ENCODE assay signal across 32 cellular contexts in genomic region chr17:7501729-7502128, GRCh38. TPM values are rescaled to one million over a fixed set of nuclear protein-coding genes. Genes with fewer than 3 reads are reported as not detected.
"Had no signal": no experiment of that assay in that cellular context is flagged by ENCODE, and none has a peak within 500 bp of the region (broad histone marks: within the 10 kb centered on the region; RNA-seq: fewer than 3 reads in every experiment).

No MANE protein-coding gene starts in this region.

- H3K4me2 ChIP-seq: hepatocyte had no signal

- H3K79me2 ChIP-seq: parathyroid adenoma had no signal

- H3K4me1 Mint-ChIP-seq: memory B cell; natural killer cell; stimulated activated memory B cell treated with anti-CD40 and anti-IgM and Interleukin-4, amounts not matched to agents 10 μg/mL and 1 μg/mL and 100 μg/mL, for 72 hours had no signal

- H2AFZ ChIP-seq: hepatocyte, parathyroid adenoma had no signal

- FAIRE-seq: kidney, urothelium cell line had no signal

- H3K27ac Mint-ChIP-seq: stimulated activated naive CD8-positive, alpha-beta T cell treated with anti-CD3 and anti-CD28 coated beads, Interleukin-15, Interleukin-2, amounts not matched to agents 100 ng/mL and 50 ng/mL, for 24 hours had no signal

- H3K27me3 ChIP-seq: gastroesophageal sphincter, heart left ventricle, hepatocyte, neutrophil, spleen, tibial nerve, upper lobe of left lung had no signal

- H3K4me3 ChIP-seq: gastroesophageal sphincter, heart left ventricle, hepatocyte, lung, psoas muscle, skin epidermis, spleen, thoracic aorta, tibial nerve, upper lobe of left lung had no signal

- DNase-seq: cortex of kidney; effector memory CD8-positive, alpha-beta T cell; foreskin fibroblast; heart left ventricle; kidney; natural killer cell; psoas muscle; right cardiac atrium; spleen; stimulated activated CD4-positive, alpha-beta T cell treated with anti-CD3 and anti-CD28 coated beads, Interleukin-4, amount 100 ng/mL, for 4 hours had no signal

- H3K4me3 Mint-ChIP-seq: effector memory CD8-positive, alpha-beta T cell; memory B cell; natural killer cell; stimulated activated memory B cell treated with anti-CD40 and anti-IgM and Interleukin-4, amounts not matched to agents 10 μg/mL and 1 μg/mL and 100 μg/mL, for 72 hours; stimulated activated naive CD8-positive, alpha-beta T cell treated with anti-CD3 and anti-CD28 coated beads, Interleukin-15, Interleukin-2, amounts not matched to agents 100 ng/mL and 50 ng/mL, for 24 hours had no signal

- ATAC-seq: effector memory CD8-positive, alpha-beta T cell; gastroesophageal sphincter; heart left ventricle; natural killer cell; psoas muscle; stimulated activated memory B cell treated with anti-CD40 and anti-IgM and Interleukin-4, amounts not matched to agents 10 μg/mL and 1 μg/mL and 100 μg/mL, for 72 hours had no signal

- H3K27me3 Mint-ChIP-seq: effector memory CD8-positive, alpha-beta T cell; memory B cell; stimulated activated memory B cell treated with anti-CD40 and anti-IgM and Interleukin-4, amounts not matched to agents 10 μg/mL and 1 μg/mL and 100 μg/mL, for 72 hours; stimulated activated naive CD8-positive, alpha-beta T cell treated with anti-CD3 and anti-CD28 coated beads, Interleukin-15, Interleukin-2, amounts not matched to agents 100 ng/mL and 50 ng/mL, for 24 hours had no signal

- H3K9me3 Mint-ChIP-seq: effector memory CD8-positive, alpha-beta T cell; memory B cell; natural killer cell; stimulated activated memory B cell treated with anti-CD40 and anti-IgM and Interleukin-4, amounts not matched to agents 10 μg/mL and 1 μg/mL and 100 μg/mL, for 72 hours; stimulated activated naive CD8-positive, alpha-beta T cell treated with anti-CD3 and anti-CD28 coated beads, Interleukin-15, Interleukin-2, amounts not matched to agents 100 ng/mL and 50 ng/mL, for 24 hours had no signal

- H3K9me3 ChIP-seq: gastroesophageal sphincter, heart left ventricle, neutrophil, psoas muscle, spleen, thoracic aorta, tibial nerve, upper lobe of left lung had no signal

- H3K27ac ChIP-seq: epithelial cell of prostate, gastroesophageal sphincter, heart left ventricle, hepatocyte, neutrophil, parathyroid adenoma, psoas muscle, skin epidermis, spleen, thoracic aorta, tibial nerve, upper lobe of left lung had no signal

- H3K9ac ChIP-seq: parathyroid adenoma had no signal

- H3K4me1 ChIP-seq: gastroesophageal sphincter, parathyroid adenoma, psoas muscle, tibial nerve had no signal

RNA-seq across cellular contexts. Expression of gene SLC35G6, which starts 20.5 kb away (rescaled TPM):
- total RNA-seq: dermis microvascular lymphatic vessel endothelial cell, esophagus mucosa, gastroesophageal sphincter, heart left ventricle, hepatocyte, kidney, left lobe of liver, liver, lung, mononuclear cell, natural killer cell, omental fat pad, psoas muscle, renal cortical epithelial cell, right cardiac atrium, spleen, thoracic aorta, tibial nerve, upper lobe of left lung had no signal
- polyA plus RNA-seq: liver, lung, neural cell, right cardiac atrium had no signal

RNA-seq across cellular contexts. Expression of gene TNFSF12, which starts 47.1 kb away (rescaled TPM):
- polyA plus RNA-seq: neural cell had no signal
